In genomic region chr19:29671393-29672076, GRCh38 we compare ENCODE assay signal across 1 cellular context.
TF ChIP-seq lines count a peak whose summit lies in the region.

No MANE protein-coding gene starts in this region.

TF ChIP-seq in HepG2, 621 proteins besides CTCF, POLR2A, EP300 and RAD21 (continued from another document):
- no peak for TF ChIP-seq ZNF468 (CRISPR knock-in tag; IDR thresholded peaks at IDR 0.05)
- no peak for TF ChIP-seq ZSCAN20 (CRISPR knock-in tag; IDR thresholded peaks at IDR 0.05; ENCODE audit: borderline replicate concordance)
- no peak for TF ChIP-seq MTA1 (CRISPR knock-in tag; IDR thresholded peaks at IDR 0.05; ENCODE audit: borderline replicate concordance)
- TF ChIP-seq NFRKB (IDR thresholded peaks at IDR 0.05): no peak
- no peak for TF ChIP-seq CHD2 (IDR thresholded peaks at IDR 0.05; ENCODE audit: low read depth, low read length)
- no peak for TF ChIP-seq HES4 (CRISPR knock-in tag; IDR thresholded peaks at IDR 0.05; ENCODE audit: borderline replicate concordance)
- TF ChIP-seq HBP1 (CRISPR knock-in tag; IDR thresholded peaks at IDR 0.05; ENCODE audit: low read depth): no peak
- TF ChIP-seq ZNF570 (CRISPR knock-in tag; IDR thresholded peaks at IDR 0.05; ENCODE audit: borderline replicate concordance): no peak
- no peak for TF ChIP-seq ZNF253 (CRISPR knock-in tag; IDR thresholded peaks at IDR 0.05; ENCODE audit: borderline replicate concordance)
- no peak for TF ChIP-seq ZC3H4 (CRISPR knock-in tag; IDR thresholded peaks at IDR 0.05; ENCODE audit: borderline replicate concordance)
- no peak for TF ChIP-seq ZNF430 (CRISPR knock-in tag; IDR thresholded peaks at IDR 0.05)
- TF ChIP-seq NFE2L2 (IDR thresholded peaks at IDR 0.05; ENCODE audit: low read length): peak; percentile 23; the same call in 1 of the 2 replicates
- TF ChIP-seq MAX (IDR thresholded peaks at IDR 0.05): peak; percentile 55; the same call in 1 of the 2 replicates
- no peak for TF ChIP-seq TEAD3 (CRISPR knock-in tag; optimal IDR thresholded peaks at IDR 0.05; ENCODE audit: borderline replicate concordance)
- TF ChIP-seq HMGA1 (CRISPR knock-in tag; conservative IDR thresholded peaks at IDR 0.05): no peak
- no peak for TF ChIP-seq SOX13 (IDR thresholded peaks at IDR 0.05)
- peak in 1 of 2 experiments; percentile 20; a peak in 1 of 4 replicates for TF ChIP-seq SOX13 (CRISPR knock-in tag; conservative IDR thresholded peaks at IDR 0.05 in 1 of 2, IDR thresholded peaks at IDR 0.05 in 1 of 2)
- no peak for TF ChIP-seq SOX6 (IDR thresholded peaks at IDR 0.05)
- no peak for TF ChIP-seq SOX6 (CRISPR knock-in tag; IDR thresholded peaks at IDR 0.05)
- peak; percentile 16; the same call in 1 of the 2 replicates for TF ChIP-seq ZNF687 (CRISPR knock-in tag; IDR thresholded peaks at IDR 0.05)
- TF ChIP-seq ZNF557 (CRISPR knock-in tag; IDR thresholded peaks at IDR 0.05): no peak
- TF ChIP-seq BHLHE40 (IDR thresholded peaks at IDR 0.05; ENCODE audit: low read length): peak; percentile 51; the same call in 1 of the 2 replicates
- no peak for TF ChIP-seq AHDC1 (CRISPR knock-in tag; IDR thresholded peaks at IDR 0.05; ENCODE audit: borderline replicate concordance)
- no peak for TF ChIP-seq SRF (IDR thresholded peaks at IDR 0.05; ENCODE audit: low read depth, low read length)
- TF ChIP-seq ZNF256 (CRISPR knock-in tag; conservative IDR thresholded peaks at IDR 0.05): no peak
- TF ChIP-seq NFIC (IDR thresholded peaks at IDR 0.05; ENCODE audit: low read length): 0 out of 2 replicates have a peak, but pooled peaks have one; percentile 41
- TF ChIP-seq SRSF1 (optimal IDR thresholded peaks at IDR 0.05; ENCODE audit: low read depth, low read length): no peak
- TF ChIP-seq MYC (CRISPR knock-in tag; IDR thresholded peaks at IDR 0.05; ENCODE audit: borderline replicate concordance): no peak
- TF ChIP-seq ZNF562 (CRISPR knock-in tag; IDR thresholded peaks at IDR 0.05; ENCODE audit: borderline replicate concordance): no peak
- TF ChIP-seq ZBTB40 (IDR thresholded peaks at IDR 0.05): no peak
- no peak for TF ChIP-seq ZBTB40 (CRISPR knock-in tag; IDR thresholded peaks at IDR 0.05)
